In genomic region chr17:62062313-62062712, GRCh38 we compare ENCODE assay signal across 10 cellular contexts. TPM values are rescaled to one million over a fixed set of nuclear protein-coding genes. Genes with fewer than 3 reads are reported as not detected.
DNase-seq lines count a peak whose midpoint lies in the region; ATAC-seq and TF ChIP-seq lines count a peak whose summit lies in the region.
"Had no signal": no experiment of that assay in that cellular context is flagged by ENCODE, and none has a peak within 500 bp of the region (broad histone marks: within the 10 kb centered on the region; RNA-seq: fewer than 3 reads in every experiment).

No MANE protein-coding gene starts in this region.

- peaks cover 33% of the 10 kb centered on the region for H3K36me3 Mint-ChIP-seq in activated naive CD4-positive, alpha-beta T cell treated with anti-CD3 and anti-CD28 coated beads, Interleukin-2, amount 10 ng/mL, durations not matched to agents 7 days and 5 days
- H3K36me3 Mint-ChIP-seq in activated CD4-positive, alpha-beta memory T cell treated with anti-CD3 and anti-CD28 coated beads, Interleukin-2, amount 10 ng/mL, durations not matched to agents 7 days and 5 days (ENCODE audit: low read depth) = peaks cover 51% of the 10 kb centered on the region

- H3K4me1 ChIP-seq in foreskin keratinocyte (peaks cover 23% of the 10 kb centered on the region), thoracic aorta (ENCODE audit: control insufficient read depth in 1 of 2, low read depth in 2 of 2) (peaks cover 40 to 61% of the 10 kb centered on the region in 2 donors)

- no peaks in the 10 kb centered on the region for H3K27me3 ChIP-seq in foreskin keratinocyte
- H3K27me3 ChIP-seq in thoracic aorta (replicated peaks; ENCODE audit: insufficient read depth) = no peaks in the 10 kb centered on the region

- DNase-seq in activated naive CD4-positive, alpha-beta T cell treated with anti-CD3 and anti-CD28 coated beads, Interleukin-2, amount 10 ng/mL, durations not matched to agents 7 days and 5 days = no peak
- no peak for DNase-seq in activated naive CD4-positive, alpha-beta T cell (lab: John Stamatoyannopoulos, UW)
- DNase-seq in activated CD4-positive, alpha-beta memory T cell treated with anti-CD3 and anti-CD28 coated beads, Interleukin-2, amount 10 ng/mL, durations not matched to agents 7 days and 5 days = no peak
- peak in 1 of 2 donors; percentile 15 for DNase-seq in foreskin keratinocyte
- no peak for DNase-seq in thoracic aorta (ENCODE audit: low spot score)
- no peak for DNase-seq in A172 (ENCODE audit: low spot score)
- DNase-seq in MV-4-11 (lab: John Stamatoyannopoulos, UW) = no peak
- no peak for DNase-seq in SK-N-DZ (ENCODE audit: low spot score)
- DNase-seq: DMS153, NCI-H446 treated with DMSO at 0.1 percent for 48 hours had no signal

- peak overlapping the region; percentile 81 for H3K4me3 Mint-ChIP-seq in activated naive CD4-positive, alpha-beta T cell treated with anti-CD3 and anti-CD28 coated beads, Interleukin-2, amount 10 ng/mL, durations not matched to agents 7 days and 5 days
- peak overlapping the region; percentile 94 for H3K4me3 Mint-ChIP-seq in activated CD4-positive, alpha-beta memory T cell treated with anti-CD3 and anti-CD28 coated beads, Interleukin-2, amount 10 ng/mL, durations not matched to agents 7 days and 5 days

- H3K4me3 ChIP-seq in thoracic aorta = peak overlapping the region; percentile 100

- no peaks in the 10 kb centered on the region for H3K9me3 ChIP-seq in thoracic aorta

- H3K9me3 Mint-ChIP-seq in activated naive CD4-positive, alpha-beta T cell treated with anti-CD3 and anti-CD28 coated beads, Interleukin-2, amount 10 ng/mL, durations not matched to agents 7 days and 5 days = no peaks in the 10 kb centered on the region
- no peaks in the 10 kb centered on the region for H3K9me3 Mint-ChIP-seq in activated CD4-positive, alpha-beta memory T cell treated with anti-CD3 and anti-CD28 coated beads, Interleukin-2, amount 10 ng/mL, durations not matched to agents 7 days and 5 days

- CTCF ChIA-PET in activated naive CD4-positive, alpha-beta T cell treated with anti-CD3 and anti-CD28 coated beads, Interleukin-2, amount 10 ng/mL, durations not matched to agents 7 days and 5 days (lab: Charles Lee) = interaction anchor here (0.8 to 2.3 kb wide), 2 partner anchors 10 to 47 kb away, joined by 3 to 8 read pairs; no protein-coding TSS in a partner anchor
- CTCF ChIA-PET in activated CD4-positive, alpha-beta memory T cell treated with anti-CD3 and anti-CD28 coated beads, Interleukin-2, amount 10 ng/mL, durations not matched to agents 7 days and 5 days (lab: Charles Lee) = interaction anchor here (4.0 kb wide), 1 partner anchor 47 kb away, joined by 12 read pairs; no protein-coding TSS in a partner anchor

- H3K27me3 Mint-ChIP-seq in activated naive CD4-positive, alpha-beta T cell treated with anti-CD3 and anti-CD28 coated beads, Interleukin-2, amount 10 ng/mL, durations not matched to agents 7 days and 5 days = no peaks in the 10 kb centered on the region
- H3K27me3 Mint-ChIP-seq in activated CD4-positive, alpha-beta memory T cell treated with anti-CD3 and anti-CD28 coated beads, Interleukin-2, amount 10 ng/mL, durations not matched to agents 7 days and 5 days = no peaks in the 10 kb centered on the region

- H3K27ac Mint-ChIP-seq in activated naive CD4-positive, alpha-beta T cell treated with anti-CD3 and anti-CD28 coated beads, Interleukin-2, amount 10 ng/mL, durations not matched to agents 7 days and 5 days = peak overlapping the region; percentile 58
- H3K27ac Mint-ChIP-seq in activated CD4-positive, alpha-beta memory T cell treated with anti-CD3 and anti-CD28 coated beads, Interleukin-2, amount 10 ng/mL, durations not matched to agents 7 days and 5 days = peak overlapping the region; percentile 7

- POLR2A ChIA-PET in activated CD4-positive, alpha-beta memory T cell treated with anti-CD3 and anti-CD28 coated beads, Interleukin-2, amount 10 ng/mL, durations not matched to agents 7 days and 5 days (lab: Charles Lee) = interaction anchor here (1.1 to 1.4 kb wide), 3 partner anchors 10 to 199 kb away, joined by 4 to 5 read pairs (median 4); partner anchors contain the start of gene BRIP1

- TF ChIP-seq CTCF in foreskin keratinocyte (conservative IDR thresholded peaks at IDR 0.05) (no peak), thoracic aorta (IDR thresholded peaks at IDR 0.05) (no peak)

- ATAC-seq in foreskin keratinocyte = no peak
- no peak for ATAC-seq in thoracic aorta (ENCODE audit: insufficient number of reproducible peaks, low FRiP score, low read depth)

- H3K27ac ChIP-seq in foreskin keratinocyte = peak overlapping the region; percentile 6
- H3K27ac ChIP-seq in thoracic aorta = peak overlapping the region in 1 of 2 donors; percentile 91

- H3K4me1 Mint-ChIP-seq in activated naive CD4-positive, alpha-beta T cell treated with anti-CD3 and anti-CD28 coated beads, Interleukin-2, amount 10 ng/mL, durations not matched to agents 7 days and 5 days = peaks cover 46% of the 10 kb centered on the region
- peaks cover 49% of the 10 kb centered on the region for H3K4me1 Mint-ChIP-seq in activated CD4-positive, alpha-beta memory T cell treated with anti-CD3 and anti-CD28 coated beads, Interleukin-2, amount 10 ng/mL, durations not matched to agents 7 days and 5 days

- peaks cover 3% of the 10 kb centered on the region for H3K36me3 ChIP-seq in thoracic aorta

RNA-seq across cellular contexts. Expression of gene MED13, which starts 2.8 kb away (rescaled TPM):
- 10 to 100 TPM; 54.0 to 54.8 TPM for total RNA-seq in activated CD4-positive, alpha-beta memory T cell treated with anti-CD3 and anti-CD28 coated beads, Interleukin-2, amount 10 ng/mL, durations not matched to agents 7 days and 5 days
- total RNA-seq in foreskin keratinocyte (38.0 and 39.8 TPM in 2 replicates), thoracic aorta (10 to 100 TPM; 87.6 to 92.2 TPM)
- polyA plus RNA-seq in foreskin keratinocyte = 3.2 and 3.8 TPM in 2 replicates
- total RNA-seq in A172 (2014; rRNA removed; shearing (Covaris generic)) = 31.7 and 34.9 TPM in 2 replicates
- 16.2 and 16.5 TPM in 2 replicates for polyA plus RNA-seq in SK-N-DZ (2014; cell fraction: cytosol; rRNA removed)
- polyA plus RNA-seq in SK-N-DZ (2014; cell fraction: nucleus; rRNA removed) = 12.7 and 14.5 TPM in 2 replicates
